In genomic region chr13:102394158-102395053, GRCh38 we compare ENCODE assay signal across 8 cellular contexts. TPM values are rescaled to one million over a fixed set of nuclear protein-coding genes. Genes with fewer than 3 reads are reported as not detected.
A peak's percentile ranks its signal among the peaks of the same experiment; 100 is the strongest.
DNase-seq lines count a peak whose midpoint lies in the region; ATAC-seq lines count a peak whose summit lies in the region.

No MANE protein-coding gene starts in this region.

- ATAC-seq in GM18499 (IDR thresholded peaks at IDR 0.05; ENCODE audit: insufficient read depth, unreplicated experiment) (peak; percentile 82), HG02943 (IDR thresholded peaks at IDR 0.05; ENCODE audit: low read depth, unreplicated experiment) (peak; percentile 97)

- peak overlapping the region; percentile 91 for H3K27ac Mint-ChIP-seq in activated CD4-positive, alpha-beta T cell treated with anti-CD3 and anti-CD28 coated beads, Interleukin-2, amount 10 ng/mL, durations not matched to agents 24 days and 14 days

- H3K4me1 Mint-ChIP-seq in activated CD4-positive, alpha-beta T cell treated with anti-CD3 and anti-CD28 coated beads, Interleukin-2, amount 10 ng/mL, durations not matched to agents 24 days and 14 days = peaks cover 18% of the 10 kb centered on the region

- peaks cover 24% of the 10 kb centered on the region for H3K27me3 Mint-ChIP-seq in activated CD4-positive, alpha-beta T cell treated with anti-CD3 and anti-CD28 coated beads, Interleukin-2, amount 10 ng/mL, durations not matched to agents 24 days and 14 days

- H3K9me3 Mint-ChIP-seq in activated CD4-positive, alpha-beta T cell treated with anti-CD3 and anti-CD28 coated beads, Interleukin-2, amount 10 ng/mL, durations not matched to agents 24 days and 14 days = peaks cover 6% of the 10 kb centered on the region

- peak; percentile 60 for DNase-seq in NCI-H2107 treated with DMSO at 0.1 percent for 48 hours (lab: John Stamatoyannopoulos, UW; ENCODE audit: unreplicated experiment)
- peak; percentile 99 for DNase-seq in activated CD4-positive, alpha-beta T cell treated with anti-CD3 and anti-CD28 coated beads, Interleukin-2, amount 10 ng/mL, durations not matched to agents 24 days and 14 days
- peak; percentile 28 for DNase-seq in dedifferentiated amniotic fluid mesenchymal stem cell (ENCODE audit: extremely low spot score)
- peak; percentile 98 for DNase-seq in left kidney (ENCODE audit: low read depth, low spot score)
- DNase-seq in stimulated activated CD4-positive, alpha-beta T cell treated with anti-CD3 and anti-CD28 coated beads, Interleukin-1b, Interleukin-23, amount 100 ng/mL, for 4 hours (ENCODE audit: low read depth in 2 of 2) = peak; percentile 96 to 97
- no peak for DNase-seq in SW480 (ENCODE audit: low spot score)

- intact Hi-C loops in activated CD4-positive, alpha-beta T cell treated with anti-CD3 and anti-CD28 coated beads, Interleukin-2, amount 10 ng/mL, durations not matched to agents 24 days and 14 days (cut with micrococcal nuclease) = loop anchor here (1.0 to 10.0 kb wide), 10 partner anchors 8 to 1810 kb away; partner anchors contain the start of genes FGF14, GGACT, TEX30 and TMTC4

- H3K4me3 Mint-ChIP-seq in activated CD4-positive, alpha-beta T cell treated with anti-CD3 and anti-CD28 coated beads, Interleukin-2, amount 10 ng/mL, durations not matched to agents 24 days and 14 days = peak overlapping the region; percentile 85

- no peaks in the 10 kb centered on the region for H3K36me3 Mint-ChIP-seq in activated CD4-positive, alpha-beta T cell treated with anti-CD3 and anti-CD28 coated beads, Interleukin-2, amount 10 ng/mL, durations not matched to agents 24 days and 14 days (ENCODE audit: low read depth)

RNA-seq across cellular contexts. Expression of gene FGF14, which starts 7.4 kb away (rescaled TPM):
- not detected in 2 replicates for total RNA-seq in activated CD4-positive, alpha-beta T cell treated with anti-CD3 and anti-CD28 coated beads, Interleukin-2, amount 10 ng/mL, durations not matched to agents 24 days and 14 days
